ENCODE assay signal across 7 cellular contexts in the genomic region with DNA sequence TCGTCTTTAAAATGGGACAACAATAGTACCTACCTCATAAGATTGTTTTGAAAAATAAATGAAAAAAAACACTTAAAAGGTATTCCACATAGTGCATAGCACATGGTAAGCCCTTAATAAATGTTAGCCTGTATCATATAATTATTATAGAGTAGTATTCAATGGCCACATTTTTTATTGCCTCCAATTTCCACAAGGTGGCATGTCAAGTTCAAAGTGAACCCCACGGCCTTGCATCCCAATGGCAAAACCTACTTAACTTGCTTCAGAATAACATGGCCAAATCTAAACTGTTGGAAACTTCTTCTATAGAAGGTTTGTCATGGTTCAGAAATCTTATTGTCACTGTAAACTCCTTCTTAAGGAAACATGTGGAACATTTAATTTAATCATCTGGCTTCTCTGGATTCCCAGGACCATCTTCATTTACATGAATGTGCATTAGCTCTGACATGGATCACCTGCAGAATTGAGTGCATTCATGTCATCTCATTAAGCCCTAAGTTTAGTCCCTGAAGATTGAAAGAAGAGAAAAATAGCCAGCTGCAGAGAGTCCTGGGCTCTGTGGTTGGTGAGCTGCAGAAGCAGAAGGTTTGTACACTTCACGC.
DNase-seq lines count a peak whose midpoint lies in the region; ATAC-seq and TF ChIP-seq lines count a peak whose summit lies in the region.

No MANE protein-coding gene starts in this region.

- no peak overlapping the region for H2BK120ac ChIP-seq in mesenchymal stem cell (ENCODE audit: low read depth, low read length)

- H3K9me2 ChIP-seq in GM23338 (ENCODE audit: insufficient read depth), result no peaks in the 10 kb centered on the region

- no peaks in the 10 kb centered on the region for H3K4me1 ChIP-seq in GM23338 (ENCODE audit: insufficient read depth)
- H3K4me1 ChIP-seq in mesenchymal stem cell (ENCODE audit: control insufficient read depth, insufficient read depth, low read depth, low read length), result peaks cover 2% of the 10 kb centered on the region

- H3K4me3 ChIP-seq in GM23338, result no peak overlapping the region
- H3K4me3 ChIP-seq in mesenchymal stem cell (ENCODE audit: insufficient read depth in 1 of 2, low read depth in 1 of 2, low read length in 2 of 2), result no peak overlapping the region

- WGBS in mesenchymal stem cell, result 100% methylated on average over 2 of the region's 3 CpGs

- H3K9me3 ChIP-seq in mesenchymal stem cell (ENCODE audit: control insufficient read depth, low read length), result no peaks in the 10 kb centered on the region

- H2AFZ ChIP-seq in GM23338 (no peak overlapping the region), mesenchymal stem cell (ENCODE audit: low read depth, low read length) (no peak overlapping the region)

- peak; percentile 42; the same call in 2 of the 3 replicates for ATAC-seq in GM23338
- ATAC-seq in GM19324 (IDR thresholded peaks at IDR 0.05; ENCODE audit: low FRiP score, unreplicated experiment), result no peak

- H2BK5ac ChIP-seq in mesenchymal stem cell (ENCODE audit: low read depth, low read length, poor library complexity, severe bottlenecking), result no peak overlapping the region

- H3K14ac ChIP-seq in mesenchymal stem cell (ENCODE audit: low read length in 2 of 2), result no peak overlapping the region

- no peak overlapping the region for H3K18ac ChIP-seq in mesenchymal stem cell (ENCODE audit: low read depth in 1 of 2, low read length in 2 of 2)

- H3K79me1 ChIP-seq in mesenchymal stem cell (replicated peaks; ENCODE audit: low read length, poor library complexity, severe bottlenecking), result no peaks in the 10 kb centered on the region

- H3K36me3 ChIP-seq in GM23338 (ENCODE audit: insufficient read depth), result no peaks in the 10 kb centered on the region; the same call in 1 of the 2 replicates
- H3K36me3 ChIP-seq in mesenchymal stem cell (ENCODE audit: control insufficient read depth in 1 of 2, insufficient read depth in 2 of 2, low read depth in 1 of 2, low read length in 2 of 2), result no peaks in the 10 kb centered on the region

- H3F3A ChIP-seq in GM23338 (replicated peaks; ENCODE audit: low read depth), result no peaks in the 10 kb centered on the region

- H3K27ac ChIP-seq in GM23338 (ENCODE audit: low read depth) (no peak overlapping the region), mesenchymal stem cell (ENCODE audit: low read length, poor library complexity, severe bottlenecking) (no peak overlapping the region)

- H3K4me3 Mint-ChIP-seq in GM23338, result no peak overlapping the region
- no peak overlapping the region for H3K4me3 Mint-ChIP-seq in activated T-helper 1 cell treated with anti-CD3 and anti-CD28 coated beads, Interleukin-12 subunit alpha, Interleukin-12 subunit beta, Interleukin-2, Interleukin-4 antibody, amounts not matched to agents 30 ng/mL and 10 ng/mL and 1 ng/mL, durations not matched to agents 14 hours and 24 hours and 36 hours

- H3K27me3 Mint-ChIP-seq in GM23338 (ENCODE audit: insufficient read depth, low read depth, poor library complexity), result peaks cover 2% of the 10 kb centered on the region
- no peaks in the 10 kb centered on the region for H3K27me3 Mint-ChIP-seq in activated T-helper 1 cell treated with anti-CD3 and anti-CD28 coated beads, Interleukin-12 subunit alpha, Interleukin-12 subunit beta, Interleukin-2, Interleukin-4 antibody, amounts not matched to agents 30 ng/mL and 10 ng/mL and 1 ng/mL, durations not matched to agents 14 hours and 24 hours and 36 hours (ENCODE audit: insufficient read depth)

- no peak overlapping the region for H2BK12ac ChIP-seq in mesenchymal stem cell (ENCODE audit: low read length in 2 of 2)

- no peak overlapping the region for H4K8ac ChIP-seq in mesenchymal stem cell (ENCODE audit: low read length)

- no peak overlapping the region for H2BK15ac ChIP-seq in mesenchymal stem cell (ENCODE audit: low read depth, poor library complexity, severe bottlenecking)

- DNase-seq in EH (ENCODE audit: low read depth) (peak; percentile 65), GM23338 (ENCODE audit: low spot score) (peak; percentile 58), NOMO-1 treated with DMSO at 0.1 percent for 48 hours (lab: John Stamatoyannopoulos, UW; ENCODE audit: unreplicated experiment) (peak; percentile 47), dermis microvascular lymphatic vessel endothelial cell (ENCODE audit: low read depth in 2 of 2) (peak; percentile 61 to 69), mesenchymal stem cell (peak; percentile 56)
- no peak for DNase-seq in activated T-helper 1 cell treated with anti-CD3 and anti-CD28 coated beads, Interleukin-12 subunit alpha, Interleukin-12 subunit beta, Interleukin-2, Interleukin-4 antibody, amounts not matched to agents 30 ng/mL and 10 ng/mL and 1 ng/mL, durations not matched to agents 14 hours and 24 hours and 36 hours (ENCODE audit: low spot score)

- H3K36me3 Mint-ChIP-seq in GM23338 (ENCODE audit: low read depth), result no peaks in the 10 kb centered on the region
- peaks cover 12% of the 10 kb centered on the region for H3K36me3 Mint-ChIP-seq in activated T-helper 1 cell treated with anti-CD3 and anti-CD28 coated beads, Interleukin-12 subunit alpha, Interleukin-12 subunit beta, Interleukin-2, Interleukin-4 antibody, amounts not matched to agents 30 ng/mL and 10 ng/mL and 1 ng/mL, durations not matched to agents 14 hours and 24 hours and 36 hours (ENCODE audit: low read depth)

- peak; percentile 72 for TF ChIP-seq CTCF in GM23338 (conservative IDR thresholded peaks at IDR 0.05; ENCODE audit: low read depth in 2 of 2)

- no peaks in the 10 kb centered on the region for H3K79me2 ChIP-seq in GM23338 (replicated peaks; ENCODE audit: insufficient read depth)

- no peak overlapping the region for H3K27ac Mint-ChIP-seq in GM23338
- no peak overlapping the region for H3K27ac Mint-ChIP-seq in activated T-helper 1 cell treated with anti-CD3 and anti-CD28 coated beads, Interleukin-12 subunit alpha, Interleukin-12 subunit beta, Interleukin-2, Interleukin-4 antibody, amounts not matched to agents 30 ng/mL and 10 ng/mL and 1 ng/mL, durations not matched to agents 14 hours and 24 hours and 36 hours

- no peak overlapping the region for H2AK5ac ChIP-seq in mesenchymal stem cell (ENCODE audit: low read length, severe bottlenecking)

- no peaks in the 10 kb centered on the region for H3K4me1 Mint-ChIP-seq in GM23338
- H3K4me1 Mint-ChIP-seq in activated T-helper 1 cell treated with anti-CD3 and anti-CD28 coated beads, Interleukin-12 subunit alpha, Interleukin-12 subunit beta, Interleukin-2, Interleukin-4 antibody, amounts not matched to agents 30 ng/mL and 10 ng/mL and 1 ng/mL, durations not matched to agents 14 hours and 24 hours and 36 hours (ENCODE audit: low read depth), result peaks cover 60% of the 10 kb centered on the region

- H4K91ac ChIP-seq in mesenchymal stem cell (ENCODE audit: low read length), result no peak overlapping the region

- H3K4me2 ChIP-seq in GM23338 (no peak overlapping the region), mesenchymal stem cell (ENCODE audit: low read length, poor library complexity, severe bottlenecking) (no peak overlapping the region)

- H3K9ac ChIP-seq in mesenchymal stem cell (ENCODE audit: low read length), result no peak overlapping the region

- no peaks in the 10 kb centered on the region for H4K20me1 ChIP-seq in GM23338 (replicated peaks; ENCODE audit: insufficient read depth)

- H3K9me3 Mint-ChIP-seq in GM23338, result no peaks in the 10 kb centered on the region
- H3K9me3 Mint-ChIP-seq in activated T-helper 1 cell treated with anti-CD3 and anti-CD28 coated beads, Interleukin-12 subunit alpha, Interleukin-12 subunit beta, Interleukin-2, Interleukin-4 antibody, amounts not matched to agents 30 ng/mL and 10 ng/mL and 1 ng/mL, durations not matched to agents 14 hours and 24 hours and 36 hours, result no peaks in the 10 kb centered on the region

- no peaks in the 10 kb centered on the region for H3K27me3 ChIP-seq in GM23338 (ENCODE audit: insufficient read depth)
- H3K27me3 ChIP-seq in mesenchymal stem cell (ENCODE audit: control insufficient read depth in 1 of 2, insufficient read depth in 1 of 2, low read length in 2 of 2), result no peaks in the 10 kb centered on the region

- H3K23ac ChIP-seq in mesenchymal stem cell (ENCODE audit: low read length in 2 of 2), result no peak overlapping the region

- intact Hi-C loops in activated T-helper 1 cell treated with anti-CD3 and anti-CD28 coated beads, Interleukin-12 subunit alpha, Interleukin-12 subunit beta, Interleukin-2, Interleukin-4 antibody, amounts not matched to agents 30 ng/mL and 10 ng/mL and 1 ng/mL, durations not matched to agents 14 hours and 24 hours and 36 hours (cut with micrococcal nuclease), result loop anchor here (1.0 to 5.0 kb wide), 4 partner anchors 32 to 655 kb away; no protein-coding TSS in a partner anchor

- no peak overlapping the region for H3K4ac ChIP-seq in mesenchymal stem cell (ENCODE audit: low read depth in 1 of 2, low read length in 2 of 2)

TF ChIP-seq in GM23338, 12 proteins besides CTCF, POLR2A, EP300 and RAD21 (continues in another document):
- TF ChIP-seq, protein P1, sequence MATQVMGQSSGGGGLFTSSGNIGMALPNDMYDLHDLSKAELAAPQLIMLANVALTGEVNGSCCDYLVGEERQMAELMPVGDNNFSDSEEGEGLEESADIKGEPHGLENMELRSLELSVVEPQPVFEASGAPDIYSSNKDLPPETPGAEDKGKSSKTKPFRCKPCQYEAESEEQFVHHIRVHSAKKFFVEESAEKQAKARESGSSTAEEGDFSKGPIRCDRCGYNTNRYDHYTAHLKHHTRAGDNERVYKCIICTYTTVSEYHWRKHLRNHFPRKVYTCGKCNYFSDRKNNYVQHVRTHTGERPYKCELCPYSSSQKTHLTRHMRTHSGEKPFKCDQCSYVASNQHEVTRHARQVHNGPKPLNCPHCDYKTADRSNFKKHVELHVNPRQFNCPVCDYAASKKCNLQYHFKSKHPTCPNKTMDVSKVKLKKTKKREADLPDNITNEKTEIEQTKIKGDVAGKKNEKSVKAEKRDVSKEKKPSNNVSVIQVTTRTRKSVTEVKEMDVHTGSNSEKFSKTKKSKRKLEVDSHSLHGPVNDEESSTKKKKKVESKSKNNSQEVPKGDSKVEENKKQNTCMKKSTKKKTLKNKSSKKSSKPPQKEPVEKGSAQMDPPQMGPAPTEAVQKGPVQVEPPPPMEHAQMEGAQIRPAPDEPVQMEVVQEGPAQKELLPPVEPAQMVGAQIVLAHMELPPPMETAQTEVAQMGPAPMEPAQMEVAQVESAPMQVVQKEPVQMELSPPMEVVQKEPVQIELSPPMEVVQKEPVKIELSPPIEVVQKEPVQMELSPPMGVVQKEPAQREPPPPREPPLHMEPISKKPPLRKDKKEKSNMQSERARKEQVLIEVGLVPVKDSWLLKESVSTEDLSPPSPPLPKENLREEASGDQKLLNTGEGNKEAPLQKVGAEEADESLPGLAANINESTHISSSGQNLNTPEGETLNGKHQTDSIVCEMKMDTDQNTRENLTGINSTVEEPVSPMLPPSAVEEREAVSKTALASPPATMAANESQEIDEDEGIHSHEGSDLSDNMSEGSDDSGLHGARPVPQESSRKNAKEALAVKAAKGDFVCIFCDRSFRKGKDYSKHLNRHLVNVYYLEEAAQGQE (IDR thresholded peaks at IDR 0.05; ENCODE audit: unreplicated experiment), result no peak
- TF ChIP-seq NANOG (IDR thresholded peaks at IDR 0.05; ENCODE audit: borderline replicate concordance), result no peak
- no peak for TF ChIP-seq ZNF114 (CRISPR knock-in tag; IDR thresholded peaks at IDR 0.05)
- no peak for TF ChIP-seq POLR2AphosphoS5 (IDR thresholded peaks at IDR 0.05; ENCODE audit: low read depth)
- TF ChIP-seq JUNB (IDR thresholded peaks at IDR 0.05; ENCODE audit: unreplicated experiment), result no peak
- no peak for TF ChIP-seq EZH2phosphoT487 (IDR thresholded peaks at IDR 0.05; ENCODE audit: unreplicated experiment)
